Comparison of ENCODE assay signal across 28 cellular contexts in genomic region chr22:20272174-20272573, GRCh38.
"Had no signal": no experiment of that assay in that cellular context is flagged by ENCODE, and none has a peak within 500 bp of the region (broad histone marks: within the 10 kb centered on the region; RNA-seq: fewer than 3 reads in every experiment).

No MANE protein-coding gene starts in this region.

- H3K9ac ChIP-seq: KMS-11 had no signal

- H3K36me3 Mint-ChIP-seq: activated CD4-positive, alpha-beta memory T cell treated with anti-CD3 and anti-CD28 coated beads for 36 hours; activated naive CD4-positive, alpha-beta T cell treated with anti-CD3 and anti-CD28 coated beads, Interleukin-2, amount 10 ng/mL, durations not matched to agents 7 days and 5 days; activated naive CD8-positive, alpha-beta T cell treated with anti-CD3 and anti-CD28 coated beads for 36 hours had no signal

- ATAC-seq: Panc1 had no signal

- H3K4me3 ChIP-seq: SJCRH30 had no signal

- H3K27ac ChIP-seq: KMS-11, RWPE1, SJCRH30, VCaP had no signal

- H3K9me3 ChIP-seq: SJCRH30 had no signal

- H3K27ac Mint-ChIP-seq: activated CD4-positive, alpha-beta memory T cell treated with anti-CD3 and anti-CD28 coated beads for 36 hours; activated CD4-positive, alpha-beta T cell treated with anti-CD3 and anti-CD28 coated beads, Interleukin-2, amount 10 ng/mL, durations not matched to agents 7 days and 5 days; activated naive CD4-positive, alpha-beta T cell treated with anti-CD3 and anti-CD28 coated beads, Interleukin-2, amount 10 ng/mL, durations not matched to agents 7 days and 5 days; activated naive CD8-positive, alpha-beta T cell treated with anti-CD3 and anti-CD28 coated beads for 36 hours; activated T-helper 2 cell treated with anti-CD3 and anti-CD28 coated beads, Interferon-gamma antibody, Interleukin-2, Interleukin-4, amounts not matched to agents 10 μg/mL and 5 μg/mL and 100 μg/mL, durations not matched to agents 14 hours and 24 hours and 36 hours; T-helper 1 cell treated with Interleukin-12 subunit alpha and Interleukin-12 subunit beta and Interleukin-4 antibody, amounts not matched to agents 30 μg/mL and 1 μg/mL, for 36 hours had no signal

- H3K4me3 Mint-ChIP-seq: activated CD4-positive, alpha-beta memory T cell treated with anti-CD3 and anti-CD28 coated beads for 36 hours; activated CD4-positive, alpha-beta T cell treated with anti-CD3 and anti-CD28 coated beads, Interleukin-2, amount 10 ng/mL, durations not matched to agents 7 days and 5 days; activated naive CD4-positive, alpha-beta T cell treated with anti-CD3 and anti-CD28 coated beads, Interleukin-2, amount 10 ng/mL, durations not matched to agents 7 days and 5 days; activated naive CD8-positive, alpha-beta T cell treated with anti-CD3 and anti-CD28 coated beads for 36 hours; central memory CD8-positive, alpha-beta T cell; T-helper 1 cell treated with Interleukin-12 subunit alpha and Interleukin-12 subunit beta and Interleukin-4 antibody, amounts not matched to agents 30 μg/mL and 1 μg/mL, for 36 hours had no signal

- H3K4me1 ChIP-seq: SJCRH30 had no signal

- H3K36me3 ChIP-seq: SJCRH30 had no signal

- FAIRE-seq: bronchial epithelial cell, TTC549 had no signal

- H3K9me3 Mint-ChIP-seq: activated CD4-positive, alpha-beta memory T cell treated with anti-CD3 and anti-CD28 coated beads for 36 hours; activated CD4-positive, alpha-beta T cell treated with anti-CD3 and anti-CD28 coated beads, Interleukin-2, amount 10 ng/mL, durations not matched to agents 7 days and 5 days; activated naive CD4-positive, alpha-beta T cell treated with anti-CD3 and anti-CD28 coated beads, Interleukin-2, amount 10 ng/mL, durations not matched to agents 7 days and 5 days; activated naive CD8-positive, alpha-beta T cell treated with anti-CD3 and anti-CD28 coated beads for 36 hours; activated T-helper 2 cell treated with anti-CD3 and anti-CD28 coated beads, Interferon-gamma antibody, Interleukin-2, Interleukin-4, amounts not matched to agents 10 μg/mL and 5 μg/mL and 100 μg/mL, durations not matched to agents 14 hours and 24 hours and 36 hours; central memory CD8-positive, alpha-beta T cell; T-helper 1 cell treated with Interleukin-12 subunit alpha and Interleukin-12 subunit beta and Interleukin-4 antibody, amounts not matched to agents 30 μg/mL and 1 μg/mL, for 36 hours had no signal

- DNase-seq: activated CD4-positive, alpha-beta memory T cell treated with anti-CD3 and anti-CD28 coated beads for 36 hours; activated CD4-positive, alpha-beta T cell treated with anti-CD3 and anti-CD28 coated beads, Interleukin-2, amount 10 ng/mL, durations not matched to agents 7 days and 5 days; activated CD4-positive, CD25-positive, alpha-beta regulatory T cell; activated gamma-delta T cell treated with Interleukin-2 at 50 U/mL for 16 hours; activated naive CD4-positive, alpha-beta T cell treated with anti-CD3 and anti-CD28 coated beads, Interleukin-2, amount 10 ng/mL, durations not matched to agents 7 days and 5 days; activated naive CD8-positive, alpha-beta T cell treated with anti-CD3 and anti-CD28 coated beads for 36 hours; activated T-cell treated with anti-CD3 and anti-CD28 coated beads for 4 hours; activated T-cell treated with anti-CD3 and anti-CD28 coated beads, Interleukin-2, amount 50 U/mL, for 48 hours; MM.1S; NCI-H1105; NCI-H1436; NCI-H1694 treated with DMSO at 0.1 percent for 48 hours; NCI-H2029 treated with DMSO at 0.1 percent for 48 hours; NCI-H510A treated with DMSO at 0.1 percent for 48 hours; NK-92 treated with Interleukin-12 subunit alpha and Interleukin-12 subunit beta, amount 100 ng/mL, for 24 hours; OCI-M1; Right ventricle myocardium superior; SJCRH30; T1000 had no signal

- H3K4me2 ChIP-seq: KMS-11 had no signal

- H3K27me3 Mint-ChIP-seq: activated CD4-positive, alpha-beta memory T cell treated with anti-CD3 and anti-CD28 coated beads for 36 hours; activated naive CD8-positive, alpha-beta T cell treated with anti-CD3 and anti-CD28 coated beads for 36 hours; central memory CD8-positive, alpha-beta T cell had no signal
